ENCODE assay signal across 7 cellular contexts in the genomic region with DNA sequence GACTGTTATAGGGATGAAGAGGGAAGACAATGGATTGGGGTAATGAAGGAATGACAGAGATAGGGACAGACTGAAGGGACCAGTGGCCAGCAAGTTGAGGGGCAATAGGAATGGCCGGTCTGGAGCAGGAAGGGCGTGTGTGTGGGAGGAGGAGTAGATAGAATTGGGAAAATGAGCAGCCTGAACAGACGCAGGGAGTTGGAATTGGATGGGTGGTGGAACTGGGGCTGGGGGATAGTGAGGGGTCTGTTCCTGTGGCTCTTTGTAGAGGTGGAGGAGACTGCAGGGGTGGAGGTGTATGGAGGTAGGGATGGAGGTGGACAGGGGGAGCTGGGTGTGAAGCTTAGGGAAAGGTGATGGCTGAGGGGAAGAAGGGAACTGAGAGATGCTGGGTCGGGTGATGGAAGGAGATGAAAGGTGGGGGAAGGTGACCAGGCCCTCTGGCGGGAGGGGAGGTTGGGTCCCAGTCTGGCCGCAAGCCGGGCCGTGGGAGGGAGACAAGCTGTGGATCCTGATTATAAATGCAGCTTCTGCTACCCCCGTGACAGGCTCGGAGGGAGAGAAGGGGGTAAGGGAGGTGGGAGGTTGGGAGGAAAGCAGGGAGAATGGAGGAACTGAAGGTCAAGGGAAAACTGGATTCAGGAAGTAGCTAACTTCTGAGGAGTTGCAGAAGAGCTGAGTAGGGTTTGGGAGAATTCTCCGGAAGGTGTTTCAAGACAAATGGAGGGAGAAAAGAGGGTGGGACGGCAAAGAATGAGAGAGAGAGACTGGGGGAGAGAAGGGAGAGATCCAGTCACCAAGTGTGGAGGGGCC. TPM values are rescaled to one million over a fixed set of nuclear protein-coding genes. Genes with fewer than 3 reads are reported as not detected.
A peak's percentile ranks its signal among the peaks of the same experiment; 100 is the strongest.
DNase-seq lines count a peak whose midpoint lies in the region; ATAC-seq lines count a peak whose summit lies in the region.

No MANE protein-coding gene starts in this region.

- no peaks in the 10 kb centered on the region for H3K27me3 Mint-ChIP-seq in activated naive CD8-positive, alpha-beta T cell treated with anti-CD3 and anti-CD28 coated beads for 36 hours

- H3K9me3 Mint-ChIP-seq in activated naive CD8-positive, alpha-beta T cell treated with anti-CD3 and anti-CD28 coated beads for 36 hours: no peaks in the 10 kb centered on the region

- peak overlapping the region; percentile 82 for H3K27ac ChIP-seq in iPS-20b (ENCODE audit: low read length)
- peak overlapping the region; percentile 90 for H3K27ac ChIP-seq in subcutaneous abdominal adipose tissue (ENCODE audit: low read depth, low read length)

- H3K9me3 ChIP-seq in iPS-20b (ENCODE audit: insufficient read depth, low read depth, low read length): no peaks in the 10 kb centered on the region
- H3K9me3 ChIP-seq in subcutaneous abdominal adipose tissue (ENCODE audit: control insufficient read depth in 5 of 5, low read length in 5 of 5): no peaks in the 10 kb centered on the region

- peak in 48 of 76 experiments; percentile 16 to 68 (median 42) for DNase-seq in HUDEP-2 (lab: John Stamatoyannopoulos, UW; ENCODE audit: unreplicated experiment in 76 of 76)
- DNase-seq in activated naive CD8-positive, alpha-beta T cell treated with anti-CD3 and anti-CD28 coated beads for 36 hours: no peak
- DNase-seq in NCI-H345 treated with DMSO at 0.1 percent for 48 hours (lab: John Stamatoyannopoulos, UW; ENCODE audit: unreplicated experiment): no peak
- DNase-seq in cerebellar cortex (ENCODE audit: low spot score): no peak

- H3K4me1 Mint-ChIP-seq in activated naive CD8-positive, alpha-beta T cell treated with anti-CD3 and anti-CD28 coated beads for 36 hours: peaks cover 51% of the 10 kb centered on the region

- peak overlapping the region; percentile 90 for H3K4me3 Mint-ChIP-seq in activated naive CD8-positive, alpha-beta T cell treated with anti-CD3 and anti-CD28 coated beads for 36 hours

- no peak for ATAC-seq in GM18867 (IDR thresholded peaks at IDR 0.05; ENCODE audit: unreplicated experiment)

- H3K36me3 ChIP-seq in iPS-20b (ENCODE audit: insufficient read depth, low read depth, low read length) (peaks cover 27% of the 10 kb centered on the region), subcutaneous abdominal adipose tissue (ENCODE audit: control insufficient read depth in 5 of 5, insufficient read depth in 5 of 5, low read length in 5 of 5) (no peaks in the 10 kb centered on the region)

- H3K4me1 ChIP-seq in iPS-20b (ENCODE audit: insufficient read depth, low read length): peaks cover 33% of the 10 kb centered on the region
- H3K4me1 ChIP-seq in subcutaneous abdominal adipose tissue (ENCODE audit: control insufficient read depth in 5 of 5, insufficient read depth in 5 of 5, low read length in 5 of 5): peaks cover 9 to 45% (median 36%) of the 10 kb centered on the region in 5 donors

- H3K36me3 Mint-ChIP-seq in activated naive CD8-positive, alpha-beta T cell treated with anti-CD3 and anti-CD28 coated beads for 36 hours: peaks cover 17% of the 10 kb centered on the region

- H3K27me3 ChIP-seq in iPS-20b (ENCODE audit: insufficient read depth, low read length) (no peaks in the 10 kb centered on the region), subcutaneous abdominal adipose tissue (ENCODE audit: control insufficient read depth in 5 of 5, insufficient read depth in 4 of 5, low read length in 5 of 5) (no peaks in the 10 kb centered on the region)

- peak overlapping the region; percentile 89 for H3K27ac Mint-ChIP-seq in activated naive CD8-positive, alpha-beta T cell treated with anti-CD3 and anti-CD28 coated beads for 36 hours

- H3K9ac ChIP-seq in iPS-20b (ENCODE audit: low read depth, low read length) (peak overlapping the region; percentile 81; the same call in 1 of the 2 replicates), subcutaneous abdominal adipose tissue (ENCODE audit: low read length in 5 of 5) (peak overlapping the region; percentile 80 to 88 (median 86))

- H3K4me3 ChIP-seq in iPS-20b (ENCODE audit: low read length): peak overlapping the region; percentile 78
- peak overlapping the region; percentile 55 to 87 (median 74) for H3K4me3 ChIP-seq in subcutaneous abdominal adipose tissue (ENCODE audit: low read depth in 1 of 5, low read length in 5 of 5)

RNA-seq across cellular contexts. Expression of a gene that starts 5.2 kb away (rescaled TPM):
- total RNA-seq in activated naive CD8-positive, alpha-beta T cell treated with anti-CD3 and anti-CD28 coated beads for 36 hours: 10 to 100 TPM; 26.4 to 29.3 TPM

RNA-seq across cellular contexts. Expression of a gene that starts 7.2 kb away (rescaled TPM):
- total RNA-seq in activated naive CD8-positive, alpha-beta T cell treated with anti-CD3 and anti-CD28 coated beads for 36 hours: 100 to 1,000 TPM; 125 to 126 TPM

RNA-seq across cellular contexts. Expression of a gene that starts 14.2 kb away (rescaled TPM):
- 10 to 100 TPM; 23.5 to 26.0 TPM for total RNA-seq in activated naive CD8-positive, alpha-beta T cell treated with anti-CD3 and anti-CD28 coated beads for 36 hours

RNA-seq across cellular contexts. Expression of a gene that starts 29.3 kb away (rescaled TPM):
- total RNA-seq in activated naive CD8-positive, alpha-beta T cell treated with anti-CD3 and anti-CD28 coated beads for 36 hours: 10 to 100 TPM; 11.3 to 11.7 TPM

RNA-seq across cellular contexts. Expression of a gene that starts 33.4 kb away (rescaled TPM):
- 10 to 100 TPM; 74.1 to 76.9 TPM for total RNA-seq in activated naive CD8-positive, alpha-beta T cell treated with anti-CD3 and anti-CD28 coated beads for 36 hours

Comparison
In these comparisons a context has a peak if more than half of its experiments do, and no peak if none do; other contexts are left out.
1. DNase-seq: peak in HUDEP-2 (48 of 76); none in activated naive CD8-positive, alpha-beta T cell treated with anti-CD3 and anti-CD28 coated beads for 36 hours (single experiment), NCI-H345 treated with DMSO at 0.1 percent for 48 hours (single experiment) and cerebellar cortex (single experiment).